8 cellular contexts compared by ENCODE assay signal in the genomic region with DNA sequence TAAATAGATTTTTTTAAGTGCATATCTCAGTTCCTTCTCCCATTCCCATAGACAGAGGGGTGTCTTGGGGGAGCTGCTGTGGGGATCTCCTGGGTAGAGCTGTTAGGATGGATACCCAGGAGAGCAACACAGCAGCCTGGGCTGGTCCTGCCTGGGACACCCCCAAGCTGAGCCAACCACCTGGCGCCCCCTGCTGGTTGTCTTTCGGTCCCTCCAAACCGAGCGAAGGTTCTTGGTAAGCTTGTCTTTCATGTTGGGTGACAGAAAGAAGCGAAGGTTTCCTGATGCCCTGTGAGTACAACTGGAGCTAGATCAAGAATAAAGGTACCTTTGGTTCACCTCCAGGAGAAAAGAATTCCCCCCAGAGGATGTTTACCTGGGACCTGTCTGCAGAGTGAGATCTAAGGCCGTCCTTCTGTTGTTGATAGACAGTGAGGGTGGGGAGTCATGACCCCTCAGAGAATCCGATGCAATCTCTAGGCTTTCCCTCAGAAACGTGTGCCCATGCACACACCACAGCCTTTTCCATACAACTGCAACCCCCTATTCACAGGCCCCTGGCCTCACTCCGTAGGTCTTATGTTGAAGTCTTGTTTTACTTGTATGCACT. TPM values are rescaled to one million over a fixed set of nuclear protein-coding genes. Genes with fewer than 3 reads are reported as not detected.
DNase-seq lines count a peak whose midpoint lies in the region; TF ChIP-seq lines count a peak whose summit lies in the region.

No MANE protein-coding gene starts in this region.

- no peak overlapping the region for H3K27ac ChIP-seq in liver (ENCODE audit: low read depth in 1 of 2, low read length in 2 of 2)

- no peak overlapping the region for H3K9ac ChIP-seq in liver (ENCODE audit: low read depth in 1 of 2, low read length in 2 of 2)

- TF ChIP-seq CTCF in liver (IDR thresholded peaks at IDR 0.05; ENCODE audit: low read depth, low read length, missing input control), result peak; percentile 68

- H3K4me1 ChIP-seq in HAP-1 (no peaks in the 10 kb centered on the region; the same call in 1 of the 2 replicates), liver (ENCODE audit: control insufficient read depth in 4 of 4, insufficient read depth in 4 of 4, low read length in 3 of 4) (peaks cover 0 to 4% (median 0%) of the 10 kb centered on the region in 4 donors)

- H3K9me3 ChIP-seq in HAP-1 (no peaks in the 10 kb centered on the region), liver (ENCODE audit: control insufficient read depth in 4 of 4, low read length in 3 of 4) (no peaks in the 10 kb centered on the region)

- peak; percentile 85 to 93 for TF ChIP-seq RAD21 in liver (IDR thresholded peaks at IDR 0.05)

- H3K4me3 ChIP-seq in HAP-1 (no peak overlapping the region), liver (ENCODE audit: low read depth in 1 of 3, low read length in 3 of 3) (no peak overlapping the region)

- H3K27me3 ChIP-seq in HAP-1 (ENCODE audit: low read depth) (no peaks in the 10 kb centered on the region), liver (ENCODE audit: control insufficient read depth in 4 of 4, insufficient read depth in 4 of 4, low read length in 3 of 4) (no peaks in the 10 kb centered on the region)

- DNase-seq in EH (ENCODE audit: low read depth) (peak; percentile 69), HAP-1 (ENCODE audit: low spot score in 2 of 2) (peak; percentile 32 to 85), NCI-H187 (lab: John Stamatoyannopoulos, UW) (peak; percentile 31 to 53), cerebellar cortex (ENCODE audit: low spot score) (peak; percentile 62), T1000 (lab: John Stamatoyannopoulos, UW) (no peak)
- peak; percentile 79 to 88 for DNase-seq in activated CD4-positive, alpha-beta T cell treated with anti-CD3 and anti-CD28 coated beads for 24 hours (ENCODE audit: low read depth in 2 of 2)
- peak; percentile 57 for DNase-seq in stimulated activated CD8-positive, alpha-beta memory T cell treated with anti-CD3 and anti-CD28 coated beads, Interleukin-12 subunit alpha, Interleukin-12 subunit beta, amount 100 ng/mL, for 24 hours (ENCODE audit: extremely low read depth)

- 57% methylated on average over 9 of the region's 9 CpGs for WGBS in liver

- in situ Hi-C loops in HAP-1 (cut with MboI; ENCODE audit: low sequenced_read_pairs), result loop anchor here (5.0 kb wide), 1 partner anchor 117 kb away; no protein-coding TSS in a partner anchor

- H3K36me3 ChIP-seq in HAP-1 (replicated peaks), result peaks cover 9% of the 10 kb centered on the region
- H3K36me3 ChIP-seq in liver (ENCODE audit: control insufficient read depth in 4 of 4, insufficient read depth in 3 of 4, low read depth in 1 of 4, low read length in 3 of 4), result peaks cover 9 to 32% (median 20%) of the 10 kb centered on the region in 4 donors

TF ChIP-seq in liver, 16 proteins besides CTCF, POLR2A, EP300 and RAD21:
- no peak for TF ChIP-seq NR2F2 (IDR thresholded peaks at IDR 0.05)
- TF ChIP-seq SP1 (IDR thresholded peaks at IDR 0.05), result no peak
- TF ChIP-seq, protein P1, sequence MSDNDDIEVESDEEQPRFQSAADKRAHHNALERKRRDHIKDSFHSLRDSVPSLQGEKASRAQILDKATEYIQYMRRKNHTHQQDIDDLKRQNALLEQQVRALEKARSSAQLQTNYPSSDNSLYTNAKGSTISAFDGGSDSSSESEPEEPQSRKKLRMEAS (IDR thresholded peaks at IDR 0.05), result no peak
- TF ChIP-seq, protein P2, sequence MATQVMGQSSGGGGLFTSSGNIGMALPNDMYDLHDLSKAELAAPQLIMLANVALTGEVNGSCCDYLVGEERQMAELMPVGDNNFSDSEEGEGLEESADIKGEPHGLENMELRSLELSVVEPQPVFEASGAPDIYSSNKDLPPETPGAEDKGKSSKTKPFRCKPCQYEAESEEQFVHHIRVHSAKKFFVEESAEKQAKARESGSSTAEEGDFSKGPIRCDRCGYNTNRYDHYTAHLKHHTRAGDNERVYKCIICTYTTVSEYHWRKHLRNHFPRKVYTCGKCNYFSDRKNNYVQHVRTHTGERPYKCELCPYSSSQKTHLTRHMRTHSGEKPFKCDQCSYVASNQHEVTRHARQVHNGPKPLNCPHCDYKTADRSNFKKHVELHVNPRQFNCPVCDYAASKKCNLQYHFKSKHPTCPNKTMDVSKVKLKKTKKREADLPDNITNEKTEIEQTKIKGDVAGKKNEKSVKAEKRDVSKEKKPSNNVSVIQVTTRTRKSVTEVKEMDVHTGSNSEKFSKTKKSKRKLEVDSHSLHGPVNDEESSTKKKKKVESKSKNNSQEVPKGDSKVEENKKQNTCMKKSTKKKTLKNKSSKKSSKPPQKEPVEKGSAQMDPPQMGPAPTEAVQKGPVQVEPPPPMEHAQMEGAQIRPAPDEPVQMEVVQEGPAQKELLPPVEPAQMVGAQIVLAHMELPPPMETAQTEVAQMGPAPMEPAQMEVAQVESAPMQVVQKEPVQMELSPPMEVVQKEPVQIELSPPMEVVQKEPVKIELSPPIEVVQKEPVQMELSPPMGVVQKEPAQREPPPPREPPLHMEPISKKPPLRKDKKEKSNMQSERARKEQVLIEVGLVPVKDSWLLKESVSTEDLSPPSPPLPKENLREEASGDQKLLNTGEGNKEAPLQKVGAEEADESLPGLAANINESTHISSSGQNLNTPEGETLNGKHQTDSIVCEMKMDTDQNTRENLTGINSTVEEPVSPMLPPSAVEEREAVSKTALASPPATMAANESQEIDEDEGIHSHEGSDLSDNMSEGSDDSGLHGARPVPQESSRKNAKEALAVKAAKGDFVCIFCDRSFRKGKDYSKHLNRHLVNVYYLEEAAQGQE (IDR thresholded peaks at IDR 0.05), result no peak
- TF ChIP-seq HNF4G (IDR thresholded peaks at IDR 0.05), result no peak
- TF ChIP-seq, protein P3, sequence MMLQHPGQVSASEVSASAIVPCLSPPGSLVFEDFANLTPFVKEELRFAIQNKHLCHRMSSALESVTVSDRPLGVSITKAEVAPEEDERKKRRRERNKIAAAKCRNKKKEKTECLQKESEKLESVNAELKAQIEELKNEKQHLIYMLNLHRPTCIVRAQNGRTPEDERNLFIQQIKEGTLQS (IDR thresholded peaks at IDR 0.05), result no peak

RNA-seq across cellular contexts. Expression of gene SNX9, which starts 50.8 kb away (rescaled TPM):
- 10 to 100 TPM; 20.0 to 31.0 TPM for total RNA-seq in liver
- 10 to 100 TPM; 16.4 to 24.6 TPM for polyA plus RNA-seq in liver
